In the genomic region with DNA sequence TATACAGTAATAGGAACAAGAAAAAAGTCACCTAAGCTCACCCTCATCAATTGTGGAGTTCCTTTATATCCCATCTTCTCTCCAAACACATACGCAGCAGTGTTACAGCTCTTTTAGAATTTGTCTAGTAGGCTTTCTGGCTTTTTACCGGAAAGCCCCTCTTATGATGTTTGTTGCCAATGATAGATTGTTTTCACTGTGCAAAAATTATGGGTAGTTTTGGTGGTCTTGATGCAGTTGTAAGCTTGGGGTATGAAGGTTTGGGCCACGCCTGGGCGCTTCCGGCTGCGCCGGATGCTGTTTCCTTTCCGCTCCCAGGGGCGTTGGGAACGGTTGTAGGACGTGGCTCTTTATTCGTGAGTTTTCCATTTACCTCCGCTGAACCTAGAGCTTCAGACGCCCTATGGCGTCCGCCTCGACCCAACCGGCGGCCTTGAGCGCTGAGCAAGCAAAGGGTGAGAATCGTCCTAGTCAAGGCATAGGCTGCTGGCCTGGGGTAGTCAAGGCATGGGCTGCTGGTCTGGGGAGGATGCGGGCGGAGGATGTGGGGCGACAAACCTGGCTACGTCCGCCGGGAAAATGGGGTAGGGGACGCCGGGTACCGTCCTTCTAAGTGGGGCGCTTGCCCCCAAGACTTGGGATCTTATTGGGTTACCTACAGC, we compare ENCODE assay signal across 8 cellular contexts. TPM values are rescaled to one million over a fixed set of nuclear protein-coding genes. Genes with fewer than 3 reads are reported as not detected.
DNase-seq lines count a peak whose midpoint lies in the region; ATAC-seq and TF ChIP-seq lines count a peak whose summit lies in the region.

A gene with protein sequence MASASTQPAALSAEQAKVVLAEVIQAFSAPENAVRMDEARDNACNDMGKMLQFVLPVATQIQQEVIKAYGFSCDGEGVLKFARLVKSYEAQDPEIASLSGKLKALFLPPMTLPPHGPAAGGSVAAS (plus strand): TSS at position 304 of the 662 bp plus-strand sequence. CDS start 100 bp downstream, at position 404.
A gene (plus strand): TSS at position 98 of the 662 bp plus-strand sequence.

- in situ Hi-C loops in GM13977 (cut with MboI; ENCODE audit: low pct_unique_long_range_greater_than_20kb, low sequenced_read_pairs, unreplicated experiment), result loop anchor here (25.0 kb wide), 1 partner anchor 168 kb away; a partner anchor contains a TSS

- H3K4me2 ChIP-seq in SU-DHL-6 (ENCODE audit: low read depth, low read length, poor library complexity, severe bottlenecking), result peak within 1 kb of the TSS; percentile 82

- H3F3A ChIP-seq in SU-DHL-6 (ENCODE audit: insufficient read depth), result peaks cover 28% of the 10 kb centered on the region

- H3K9me3 ChIP-seq in SU-DHL-6 (ENCODE audit: insufficient read depth, low read length) (no peaks in the 10 kb centered on the region), psoas muscle (no peaks in the 10 kb centered on the region)

- H3K27ac ChIP-seq in SU-DHL-6 (ENCODE audit: low read depth, low read length) (peak within 1 kb of the TSS; percentile 82), psoas muscle (peak within 1 kb of the TSS; percentile 95)

- H3K4me1 ChIP-seq in psoas muscle, result peaks cover 29% of the 10 kb centered on the region

- no peaks in the 10 kb centered on the region for H3K27me3 ChIP-seq in SU-DHL-6 (ENCODE audit: low read length)
- no peaks in the 10 kb centered on the region for H3K27me3 ChIP-seq in psoas muscle (ENCODE audit: insufficient read depth in 3 of 3, low read length in 2 of 3)

- TF ChIP-seq CTCF in GM13977 (IDR thresholded peaks at IDR 0.05; ENCODE audit: extremely low read depth, insufficient read depth, missing control alignments), result no peak
- TF ChIP-seq CTCF in SU-DHL-6 (IDR thresholded peaks at IDR 0.05; ENCODE audit: insufficient read depth, low read length, poor library complexity, severe bottlenecking), result no peak
- TF ChIP-seq CTCF in psoas muscle (IDR thresholded peaks at IDR 0.05), result no peak

- no peaks in the 10 kb centered on the region for H3K9me2 ChIP-seq in SU-DHL-6 (replicated peaks; ENCODE audit: insufficient read depth, low read length)

- peak within 1 kb of the TSS; percentile 81 for H2AFZ ChIP-seq in SU-DHL-6 (ENCODE audit: low read depth, low read length, severe bottlenecking)

- DNase-seq in GM13977 (ENCODE audit: low spot score) (peak; percentile 79), NCI-H1417 treated with DMSO at 0.1 percent for 48 hours (lab: John Stamatoyannopoulos, UW) (peak; percentile 99), amygdala (lab: John Stamatoyannopoulos, UW) (peak in 43 of 56 donors; percentile 32 to 96 (median 66)), left cardiac atrium (peak; percentile 83), psoas muscle (peak; percentile 79 to 88), superior temporal gyrus (ENCODE audit: extremely low spot score) (no peak)

- H3K36me3 ChIP-seq in SU-DHL-6 (ENCODE audit: low read length), result no peaks in the 10 kb centered on the region
- H3K36me3 ChIP-seq in psoas muscle (ENCODE audit: insufficient read depth in 1 of 2, low read depth in 1 of 2), result peaks cover 0 to 47% of the 10 kb centered on the region in 2 donors

- intact Hi-C loops in left cardiac atrium (cut with DNase I), result loop anchor here in 1 of 2 donors (2.0 kb wide), 2 partner anchors 17 to 165 kb away; a partner anchor contains a TSS
- intact Hi-C loops in psoas muscle (cut with DNase I), result loop anchor here in 1 of 2 donors (1.0 to 2.0 kb wide), 5 partner anchors 17 to 170 kb away; a partner anchor contains a TSS

- H3K79me2 ChIP-seq in SU-DHL-6 (ENCODE audit: insufficient read depth, low read length), result no peaks in the 10 kb centered on the region

- ATAC-seq in HG02798 (IDR thresholded peaks at IDR 0.05; ENCODE audit: poor library complexity, unreplicated experiment) (peak; percentile 44), left cardiac atrium (peak; percentile 66 to 67), psoas muscle (peak; percentile 69 to 75 (median 70))

- 0 to 1% (median 0%) methylated on average over 25 to 31 of the region's 31 CpGs for WGBS in psoas muscle, 3 donors

- no peaks in the 10 kb centered on the region for H4K20me1 ChIP-seq in SU-DHL-6 (ENCODE audit: low read depth, low read length)

- peak within 1 kb of the TSS; percentile 74 for H3K9ac ChIP-seq in SU-DHL-6 (ENCODE audit: low read length)

- H3K4me3 ChIP-seq in SU-DHL-6 (ENCODE audit: insufficient read depth, low read length, poor library complexity, severe bottlenecking) (peak within 1 kb of the TSS; percentile 63), psoas muscle (peak within 1 kb of the TSS; percentile 75)

RNA-seq across cellular contexts. Expression of the first gene that starts in this region (rescaled TPM):
- total RNA-seq in left cardiac atrium (100 to 1,000 TPM; 249 to 282 TPM), psoas muscle (100 to 1,000 TPM in 2 of 4 donors, 10 to 100 TPM in 2; 80.4 to 110 (median 95.6) TPM)
- polyA plus RNA-seq in psoas muscle, result 100 to 1,000 TPM; 223 to 269 (median 247) TPM

RNA-seq across cellular contexts. Expression of the second gene that starts in this region (rescaled TPM):
- total RNA-seq in left cardiac atrium (not detected), psoas muscle (not detected)
- polyA plus RNA-seq in psoas muscle, result not detected
